22 cellular contexts compared by ENCODE assay signal in the genomic region with DNA sequence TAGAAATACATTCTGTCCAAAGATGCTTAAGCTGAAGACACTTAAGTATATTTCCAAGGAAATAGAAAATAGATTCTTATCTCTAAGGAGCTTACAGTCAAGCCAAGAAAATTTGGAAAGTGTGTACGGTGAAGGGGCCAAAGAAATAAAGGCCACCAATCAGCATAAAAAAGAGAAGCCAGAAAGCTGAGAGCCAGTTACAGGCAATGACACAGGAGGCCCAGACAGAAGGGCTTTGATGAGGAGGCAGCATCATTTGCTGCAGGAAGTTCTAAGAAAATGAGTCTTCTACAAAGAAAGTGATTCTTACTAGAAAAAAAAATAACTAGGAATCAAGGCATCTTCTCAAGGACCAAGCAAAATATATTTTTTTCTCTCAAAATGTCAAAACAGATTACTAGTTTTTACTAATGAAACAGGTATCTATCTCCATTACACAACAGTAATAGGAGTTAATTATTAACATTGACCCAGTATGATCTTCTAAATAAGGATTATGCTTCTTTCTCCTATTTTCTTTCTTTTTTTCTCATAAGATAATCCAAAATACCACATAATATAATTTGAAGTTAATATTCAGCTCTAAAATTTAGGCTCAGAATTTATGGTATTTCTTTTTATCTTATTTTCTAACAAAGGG.
DNase-seq lines count a peak whose midpoint lies in the region; ATAC-seq, FAIRE-seq and TF ChIP-seq lines count a peak whose summit lies in the region.
"Had no signal": no experiment of that assay in that cellular context is flagged by ENCODE, and none has a peak within 500 bp of the region (broad histone marks: within the 10 kb centered on the region; RNA-seq: fewer than 3 reads in every experiment).

No MANE protein-coding gene starts in this region.

- no peak for TF ChIP-seq CTCF in D721Med (IDR thresholded peaks at IDR 0.05; ENCODE audit: insufficient read depth, missing control alignments)
- no peak for TF ChIP-seq CTCF in keratinocyte (optimal IDR thresholded peaks at IDR 0.05 in 1 of 3, IDR thresholded peaks at IDR 0.05 in 1 of 3, conservative IDR thresholded peaks at IDR 0.05 in 1 of 3; ENCODE audit: extremely low read depth in 1 of 3, insufficient read depth in 2 of 3, low read length in 3 of 3)
- TF ChIP-seq CTCF in neural crest cell (conservative IDR thresholded peaks at IDR 0.05), result no peak
- TF ChIP-seq CTCF in natural killer cell (IDR thresholded peaks at IDR 0.05), result no peak

- no peak overlapping the region for H3K27ac ChIP-seq in keratinocyte (ENCODE audit: control insufficient read depth, insufficient read depth, low read length)
- H3K27ac ChIP-seq: C4-2B, RWPE1, SJCRH30 had no signal

- no peak overlapping the region for H3K4me3 Mint-ChIP-seq in neural crest cell
- H3K4me3 Mint-ChIP-seq in activated naive CD4-positive, alpha-beta T cell treated with anti-CD3 and anti-CD28 coated beads for 36 hours, result no peak overlapping the region
- H3K4me3 Mint-ChIP-seq in natural killer cell, result no peak overlapping the region

- H3K9me3 ChIP-seq in keratinocyte (ENCODE audit: control insufficient read depth, low read depth, low read length), result no peaks in the 10 kb centered on the region
- H3K9me3 ChIP-seq: SJCRH30 had no signal

- dilution Hi-C loops in keratinocyte (cut with MboI; ENCODE audit: extremely low pct_ligation_motif_present, low sequenced_read_pairs), result no loop called here

- H3K4me2 ChIP-seq in keratinocyte (ENCODE audit: control insufficient read depth, extremely low read depth, insufficient read depth, low read depth, low read length), result no peak overlapping the region

- H3K4me3 ChIP-seq in keratinocyte (ENCODE audit: control insufficient read depth in 2 of 3, extremely low read depth in 1 of 3, insufficient read depth in 2 of 3, low read depth in 1 of 3, low read length in 3 of 3), result no peak overlapping the region
- H3K4me3 ChIP-seq: SJCRH30 had no signal

- peak overlapping the region; percentile 3 for H2AFZ ChIP-seq in keratinocyte (ENCODE audit: control insufficient read depth, low read length)

- intact Hi-C loops in activated naive CD4-positive, alpha-beta T cell treated with anti-CD3 and anti-CD28 coated beads for 36 hours (cut with micrococcal nuclease), result no loop called here
- intact Hi-C loops in natural killer cell (cut with micrococcal nuclease), result no loop called here

- H3K9ac ChIP-seq in keratinocyte (ENCODE audit: control insufficient read depth, extremely low read depth, insufficient read depth, low read length), result no peak overlapping the region

- H3K27me3 Mint-ChIP-seq in neural crest cell (ENCODE audit: low read depth) (no peaks in the 10 kb centered on the region), natural killer cell (ENCODE audit: low read depth in 2 of 2) (no peaks in the 10 kb centered on the region)
- H3K27me3 Mint-ChIP-seq in activated naive CD4-positive, alpha-beta T cell treated with anti-CD3 and anti-CD28 coated beads for 36 hours (ENCODE audit: low read depth), result no peaks in the 10 kb centered on the region

- no peaks in the 10 kb centered on the region for H3K9me1 ChIP-seq in keratinocyte (ENCODE audit: control insufficient read depth, extremely low read depth, insufficient read depth, low read length)

- no peaks in the 10 kb centered on the region for H4K20me1 ChIP-seq in keratinocyte (ENCODE audit: control insufficient read depth, extremely low read depth, insufficient read depth, low read length)

- H3K27me3 ChIP-seq in keratinocyte (ENCODE audit: control insufficient read depth, extremely low read depth, insufficient read depth, low read length), result no peaks in the 10 kb centered on the region
- H3K27me3 ChIP-seq: SJCRH30 had no signal

- H3K27ac Mint-ChIP-seq in neural crest cell (ENCODE audit: unreplicated experiment), result peak overlapping the region; percentile 88
- no peak overlapping the region for H3K27ac Mint-ChIP-seq in activated naive CD4-positive, alpha-beta T cell treated with anti-CD3 and anti-CD28 coated beads for 36 hours
- H3K27ac Mint-ChIP-seq in natural killer cell, result no peak overlapping the region

- no peak for ATAC-seq in GM21825 (IDR thresholded peaks at IDR 0.05; ENCODE audit: unreplicated experiment)
- no peak for ATAC-seq in activated CD4-positive, CD25-positive, alpha-beta regulatory T cell treated with anti-CD3 and anti-CD28 coated beads, Interleukin-2, amount 50 U/mL, for 24 hours
- ATAC-seq in natural killer cell, result no peak
- ATAC-seq: PC-3 had no signal

- peaks cover 14% of the 10 kb centered on the region for H3K4me1 Mint-ChIP-seq in neural crest cell
- no peaks in the 10 kb centered on the region for H3K4me1 Mint-ChIP-seq in activated naive CD4-positive, alpha-beta T cell treated with anti-CD3 and anti-CD28 coated beads for 36 hours (ENCODE audit: low read depth)
- H3K4me1 Mint-ChIP-seq in natural killer cell, result no peaks in the 10 kb centered on the region

- H3K79me2 ChIP-seq in keratinocyte (ENCODE audit: control insufficient read depth, insufficient read depth, low read length), result no peaks in the 10 kb centered on the region

- no peak for DNase-seq in D721Med (ENCODE audit: insufficient read length, low spot score)
- DNase-seq in RCC 7860 (ENCODE audit: low spot score), result no peak
- no peak for DNase-seq in keratinocyte (ENCODE audit: low read depth, low spot score)
- no peak for DNase-seq in neural crest cell (ENCODE audit: low read depth, low spot score)
- DNase-seq in activated naive CD4-positive, alpha-beta T cell treated with anti-CD3 and anti-CD28 coated beads for 36 hours, result no peak
- no peak for DNase-seq in natural killer cell
- DNase-seq: ACHN, EL, KBM-7, NCI-H1417 treated with DMSO at 0.1 percent for 48 hours, NCI-H187 treated with DMSO at 0.1 percent for 48 hours, NCI-H2227 treated with DMSO at 0.1 percent for 48 hours, NCI-H510A treated with DMSO at 0.1 percent for 48 hours, PC-3, SJCRH30 had no signal

- no peaks in the 10 kb centered on the region for H3K36me3 ChIP-seq in keratinocyte (ENCODE audit: control insufficient read depth in 2 of 2, extremely low read depth in 1 of 2, insufficient read depth in 2 of 2, low read length in 2 of 2)
- H3K36me3 ChIP-seq: SJCRH30 had no signal

- FAIRE-seq in D721Med (lab: Jason Lieb, UNC), result peak; percentile 46
- FAIRE-seq in RCC 7860 (lab: Jason Lieb, UNC), result peak; percentile 24
- peak; percentile 17 for FAIRE-seq in keratinocyte (lab: Jason Lieb, UNC)
- FAIRE-seq: GM12891, GM19239, H1 had no signal

- no peaks in the 10 kb centered on the region for H3K36me3 Mint-ChIP-seq in neural crest cell (ENCODE audit: low read depth)
- H3K36me3 Mint-ChIP-seq in activated naive CD4-positive, alpha-beta T cell treated with anti-CD3 and anti-CD28 coated beads for 36 hours (ENCODE audit: low read depth), result no peaks in the 10 kb centered on the region
- no peaks in the 10 kb centered on the region for H3K36me3 Mint-ChIP-seq in natural killer cell

- H3K4me1 ChIP-seq in keratinocyte (ENCODE audit: control insufficient read depth, extremely low read depth, insufficient read depth, low read length), result peaks cover 8% of the 10 kb centered on the region

- CTCF ChIA-PET in activated naive CD4-positive, alpha-beta T cell treated with anti-CD3 and anti-CD28 coated beads for 36 hours (lab: Charles Lee), result interaction anchor here (0.7 kb wide), 1 partner anchor 236 kb away, joined by 3 read pairs; no protein-coding TSS in a partner anchor

- H3K9me3 Mint-ChIP-seq in neural crest cell (peaks cover 2% of the 10 kb centered on the region), natural killer cell (no peaks in the 10 kb centered on the region)
- H3K9me3 Mint-ChIP-seq in activated naive CD4-positive, alpha-beta T cell treated with anti-CD3 and anti-CD28 coated beads for 36 hours, result no peaks in the 10 kb centered on the region
